Comparison of ENCODE assay signal across 16 cellular contexts in the genomic region with DNA sequence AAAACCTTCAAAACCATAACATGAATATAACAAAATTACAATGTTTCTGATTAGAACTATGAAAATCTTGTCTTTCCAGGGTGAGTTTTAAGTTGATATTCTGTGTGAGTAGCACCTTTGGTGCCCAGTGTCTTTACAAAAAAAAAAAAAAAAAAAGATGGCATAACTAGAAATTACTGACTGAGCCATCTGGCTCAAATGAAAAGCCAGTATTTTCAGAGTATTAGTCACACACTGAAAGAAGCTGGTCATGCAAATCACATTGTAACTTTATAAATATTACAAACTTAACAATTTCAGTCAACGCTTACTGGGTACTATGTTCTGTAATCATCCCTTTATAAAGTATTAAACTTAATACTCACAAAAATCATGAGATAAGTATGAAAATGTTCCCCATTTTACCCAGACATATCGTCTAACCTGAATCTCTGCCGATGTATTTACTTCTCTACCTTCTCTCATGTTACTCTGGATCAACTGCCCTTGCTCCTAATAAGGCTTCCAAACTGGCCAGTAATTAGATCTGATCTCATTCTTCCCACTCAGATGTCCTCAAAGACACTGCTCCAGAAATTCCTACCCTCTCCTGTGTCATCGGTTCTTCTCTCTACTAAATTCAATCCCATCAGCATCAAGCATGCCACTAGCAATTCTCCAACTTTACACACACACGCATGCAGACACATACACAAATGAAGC. TPM values are rescaled to one million over a fixed set of nuclear protein-coding genes. Genes with fewer than 3 reads are reported as not detected.
DNase-seq lines count a peak whose midpoint lies in the region; TF ChIP-seq lines count a peak whose summit lies in the region.
"Had no signal": no experiment of that assay in that cellular context is flagged by ENCODE, and none has a peak within 500 bp of the region (broad histone marks: within the 10 kb centered on the region; RNA-seq: fewer than 3 reads in every experiment).

No MANE protein-coding gene starts in this region.

- H3K4me3 ChIP-seq in OCI-LY1 (ENCODE audit: low read depth, low read length, poor library complexity, severe bottlenecking) (peak overlapping the region; percentile 12), fibroblast of mammary gland (ENCODE audit: control insufficient read depth, low read depth, low read length) (no peak overlapping the region), skeletal muscle satellite cell (ENCODE audit: low read length) (no peak overlapping the region), suprapubic skin (no peak overlapping the region)
- H3K4me3 ChIP-seq: gastroesophageal sphincter, mucosa of descending colon had no signal

- no peaks in the 10 kb centered on the region for H3K9me2 ChIP-seq in OCI-LY1 (ENCODE audit: low read depth, low read length)

- no peak overlapping the region for H2AFZ ChIP-seq in OCI-LY1 (ENCODE audit: low read length)

- H3K4me1 ChIP-seq in OCI-LY1 (ENCODE audit: insufficient read depth, low read length, severe bottlenecking) (peaks cover 72% of the 10 kb centered on the region), skeletal muscle satellite cell (ENCODE audit: control insufficient read depth, insufficient read depth, low read length) (peaks cover 38% of the 10 kb centered on the region), suprapubic skin (peaks cover 39% of the 10 kb centered on the region)

- POLR2A ChIA-PET in RWPE1 (lab: Yijun Ruan, JAX; ENCODE audit: low non-redundant PET): interaction anchor here (0.7 kb wide), 1 partner anchor 53 kb away, joined by 3 read pairs; no protein-coding TSS in a partner anchor

- TF ChIP-seq CTCF in GM10266 (IDR thresholded peaks at IDR 0.05; ENCODE audit: control insufficient read depth, insufficient read depth, low read depth, missing control alignments): no peak
- no peak for TF ChIP-seq CTCF in OCI-LY1 (IDR thresholded peaks at IDR 0.05; ENCODE audit: low read length)
- TF ChIP-seq CTCF in fibroblast of mammary gland (conservative IDR thresholded peaks at IDR 0.05; ENCODE audit: control insufficient read depth, insufficient read depth, low read depth, low read length): no peak
- TF ChIP-seq CTCF in suprapubic skin (IDR thresholded peaks at IDR 0.05): no peak
- no peak for TF ChIP-seq CTCF in RWPE1 (conservative IDR thresholded peaks at IDR 0.05; ENCODE audit: low read depth)

- H3K9me3 ChIP-seq in OCI-LY1 (ENCODE audit: low read length) (no peaks in the 10 kb centered on the region), skeletal muscle satellite cell (replicated peaks; ENCODE audit: low read length) (no peaks in the 10 kb centered on the region), suprapubic skin (no peaks in the 10 kb centered on the region)
- H3K9me3 ChIP-seq: gastroesophageal sphincter, mucosa of descending colon had no signal

- H3K79me2 ChIP-seq in OCI-LY1 (ENCODE audit: insufficient read depth, low read length): peaks cover 100% of the 10 kb centered on the region

- H3K4me2 ChIP-seq in OCI-LY1 (ENCODE audit: low read length) (peak overlapping the region; percentile 47), skeletal muscle satellite cell (ENCODE audit: low read length) (peak overlapping the region; percentile 64)

- H3K36me3 ChIP-seq in OCI-LY1 (ENCODE audit: insufficient read depth, low read length) (0 out of 2 replicates have a peak, but pooled peaks cover 3% of the 10 kb centered on the region), skeletal muscle satellite cell (ENCODE audit: insufficient read depth, low read length) (no peaks in the 10 kb centered on the region), suprapubic skin (no peaks in the 10 kb centered on the region)
- H3K36me3 ChIP-seq: gastroesophageal sphincter had no signal

- peak; percentile 32 for DNase-seq in GM10266 (ENCODE audit: extremely low spot score)
- DNase-seq in fibroblast of mammary gland (ENCODE audit: low read depth): peak; percentile 68
- no peak for DNase-seq in suprapubic skin (ENCODE audit: low spot score in 2 of 2)
- DNase-seq in RWPE1 (ENCODE audit: low spot score): no peak
- no peak for DNase-seq in NCI-H510A treated with DMSO at 0.1 percent for 48 hours (lab: John Stamatoyannopoulos, UW)
- DNase-seq: activated CD8-positive, alpha-beta T cell treated with anti-CD3 and anti-CD28 coated beads, Interleukin-2, amount 10 ng/mL, durations not matched to agents 7 days and 5 days; activated effector memory CD4-positive, alpha-beta T cell treated with anti-CD3 and anti-CD28 coated beads, Interleukin-2, amount 50 U/mL, for 16 hours; CD4-positive, CD25-positive, alpha-beta regulatory T cell; mucosa of descending colon; NCI-H187; SHP77 treated with DMSO at 0.1 percent for 48 hours; stimulated activated CD4-positive, alpha-beta T cell treated with anti-CD3 and anti-CD28 coated beads, Interleukin-1b, Interleukin-23, amount 100 ng/mL, for 48 hours; T1000 had no signal

- H3K9ac ChIP-seq in OCI-LY1 (ENCODE audit: low read length) (peak overlapping the region; percentile 18; the same call in 1 of the 2 replicates), skeletal muscle satellite cell (ENCODE audit: low read depth, low read length) (peak overlapping the region; percentile 1)

- 46% methylated on average over 5 of the region's 5 CpGs for WGBS in suprapubic skin

- no peaks in the 10 kb centered on the region; the same call in 1 of the 2 replicates for H3F3A ChIP-seq in OCI-LY1 (ENCODE audit: insufficient read depth, low read length)

- peak overlapping the region; percentile 56 for H3K27ac ChIP-seq in OCI-LY1 (ENCODE audit: low read depth, low read length, poor library complexity, severe bottlenecking)
- no peak overlapping the region for H3K27ac ChIP-seq in suprapubic skin
- no peak overlapping the region for H3K27ac ChIP-seq in RWPE1
- H3K27ac ChIP-seq: gastroesophageal sphincter had no signal

- TF ChIP-seq EP300 in suprapubic skin (IDR thresholded peaks at IDR 0.05): no peak

- H3K27me3 ChIP-seq in OCI-LY1 (ENCODE audit: insufficient read depth, low read length) (no peaks in the 10 kb centered on the region), skeletal muscle satellite cell (ENCODE audit: control insufficient read depth, insufficient read depth, low read length) (no peaks in the 10 kb centered on the region), suprapubic skin (no peaks in the 10 kb centered on the region)
- H3K27me3 ChIP-seq: gastroesophageal sphincter had no signal

- H4K20me1 ChIP-seq in OCI-LY1 (ENCODE audit: insufficient read depth, low read length): no peaks in the 10 kb centered on the region

- no peak for TF ChIP-seq POLR2A in suprapubic skin (IDR thresholded peaks at IDR 0.05)

- CTCF ChIA-PET in RWPE1 (lab: Yijun Ruan, JAX): no interaction called here

RNA-seq across cellular contexts. Expression of a gene that starts 25.4 kb away (rescaled TPM):
- total RNA-seq in skeletal muscle satellite cell (2012; rRNA removed): 32.3 and 37.8 TPM in 2 replicates
- 10 to 100 TPM; 53.4 to 75.4 (median 67.4) TPM for total RNA-seq in suprapubic skin

Comparison
In these comparisons a context has a peak if more than half of its experiments do, and no peak if none do; other contexts are left out.
1. DNase-seq: peak in GM10266 (single experiment) and fibroblast of mammary gland (single experiment); none in suprapubic skin (0 of 2), RWPE1 (single experiment) and NCI-H510A treated with DMSO at 0.1 percent for 48 hours (single experiment).